In genomic region chr22:41334215-41334614, GRCh38 we compare ENCODE assay signal across 17 cellular contexts. TPM values are rescaled to one million over a fixed set of nuclear protein-coding genes. Genes with fewer than 3 reads are reported as not detected.
DNase-seq lines count a peak whose midpoint lies in the region; ATAC-seq, FAIRE-seq and TF ChIP-seq lines count a peak whose summit lies in the region.
"Had no signal": no experiment of that assay in that cellular context is flagged by ENCODE, and none has a peak within 500 bp of the region (broad histone marks: within the 10 kb centered on the region; RNA-seq: fewer than 3 reads in every experiment).

No MANE protein-coding gene starts in this region.

- POLR2A ChIA-PET in HepG2 (lab: Yijun Ruan, JAX) = no interaction called here

- TF ChIP-seq CTCF in liver (IDR thresholded peaks at IDR 0.05; ENCODE audit: low read depth, low read length, missing input control) (peak; percentile 12), HepG2 (CRISPR knock-in tag; IDR thresholded peaks at IDR 0.05) (no peak)

- FAIRE-seq in HepG2 (lab: Jason Lieb, UNC) (no peak), urothelium cell line (lab: Jason Lieb, UNC) (no peak)

- no TSS peak for BruUV-seq in HepG2 (replicated peaks; lab: Mats Ljungman, UMichigan)

- no peak for ATAC-seq in HepG2
- ATAC-seq: CD8-positive, alpha-beta T cell had no signal

- H3K4me1 ChIP-seq in liver (ENCODE audit: control insufficient read depth in 4 of 4, insufficient read depth in 4 of 4, low read length in 3 of 4) (peaks cover 3 to 22% (median 17%) of the 10 kb centered on the region in 4 donors), HepG2 (ENCODE audit: insufficient read depth, low read length) (no peaks in the 10 kb centered on the region)

- H4K20me1 ChIP-seq in HepG2 (ENCODE audit: insufficient read depth, low read length) = no peaks in the 10 kb centered on the region

- no peak overlapping the region for H3K9ac ChIP-seq in liver (ENCODE audit: low read depth in 1 of 2, low read length in 2 of 2)
- H3K9ac ChIP-seq in HepG2 (ENCODE audit: insufficient read depth, low read depth, low read length) = no peak overlapping the region
- H3K9ac ChIP-seq: BLaER1 treated with 17β-estradiol and CSF1 and Interleukin-3, amounts not matched to agents 10 nM and 100 nM had no signal

- no peaks in the 10 kb centered on the region for H3K79me2 ChIP-seq in HepG2 (ENCODE audit: insufficient read depth, low read length)

- TF ChIP-seq POLR2A in HepG2 (IDR thresholded peaks at IDR 0.05; ENCODE audit: insufficient read depth in 1 of 2, low read depth in 2 of 2, low read length in 2 of 2) = no peak

- no peak for DNase-seq in HepG2 (ENCODE audit: low spot score)
- peak; percentile 79 for DNase-seq in cerebellum (ENCODE audit: low spot score)
- peak; percentile 47 for DNase-seq in myocyte (ENCODE audit: low read depth)
- no peak for DNase-seq in urothelium cell line (ENCODE audit: low spot score)
- DNase-seq in dedifferentiated amniotic fluid mesenchymal stem cell (ENCODE audit: extremely low spot score) = no peak
- no peak for DNase-seq in GDM1 (lab: John Stamatoyannopoulos, UW)
- DNase-seq: Calu3; CD8-positive, alpha-beta T cell; DMS79 treated with DMSO at 0.1 percent for 48 hours; KBM-7; NCI-H1105 treated with DMSO at 0.1 percent for 48 hours; NCI-H1694; NCI-H2081 treated with DMSO at 0.1 percent for 48 hours; NCI-H510A treated with DMSO at 0.1 percent for 48 hours had no signal

- H3K9me3 ChIP-seq in liver (ENCODE audit: control insufficient read depth in 4 of 4, low read length in 3 of 4) = no peaks in the 10 kb centered on the region
- H3K9me3 ChIP-seq in HepG2 (ENCODE audit: low read length) = no peaks in the 10 kb centered on the region
- H3K9me3 ChIP-seq: BLaER1 treated with 17β-estradiol and CSF1 and Interleukin-3, amounts not matched to agents 10 nM and 100 nM had no signal

- peak; percentile 52 to 63 for TF ChIP-seq RAD21 in liver (IDR thresholded peaks at IDR 0.05)
- no peak for TF ChIP-seq RAD21 in HepG2 (CRISPR knock-in tag; IDR thresholded peaks at IDR 0.05)

- no peak overlapping the region for H3K27ac ChIP-seq in liver (ENCODE audit: low read depth in 1 of 2, low read length in 2 of 2)
- H3K27ac ChIP-seq in HepG2 (ENCODE audit: extremely low read length, insufficient read depth, low read length) = no peak overlapping the region
- H3K27ac ChIP-seq: BLaER1 treated with 17β-estradiol and CSF1 and Interleukin-3, amounts not matched to agents 10 nM and 100 nM; SK-N-MC had no signal

- TF ChIP-seq EP300 in HepG2 (IDR thresholded peaks at IDR 0.05; ENCODE audit: low read depth in 2 of 2, low read length in 2 of 2) = no peak
- TF ChIP-seq EP300 in HepG2 (CRISPR knock-in tag; IDR thresholded peaks at IDR 0.05; ENCODE audit: borderline replicate concordance) = no peak

- intact Hi-C loops in HepG2 (cut with micrococcal nuclease; ENCODE audit: unreplicated experiment) = no loop called here

- CTCF ChIA-PET in HepG2 (lab: Yijun Ruan, JAX; ENCODE audit: low intra/inter-chr PET ratio, low total read pairs) = no interaction called here

- no peak overlapping the region for H2AFZ ChIP-seq in HepG2 (ENCODE audit: low read length)

- 35% methylated on average over 3 of the region's 3 CpGs for WGBS in liver
- 100% methylated on average over 2 of the region's 3 CpGs for WGBS in HepG2 (ENCODE audit: low lambda C conversion rate)

- H3K4me3 ChIP-seq in liver (ENCODE audit: low read depth in 1 of 3, low read length in 3 of 3) (no peak overlapping the region), HepG2 (replicated peaks in 1 of 3; ENCODE audit: insufficient read depth in 1 of 3, low read depth in 2 of 3, low read length in 3 of 3) (no peak overlapping the region)
- H3K4me3 ChIP-seq: BLaER1 treated with 17β-estradiol and CSF1 and Interleukin-3, amounts not matched to agents 10 nM and 100 nM; SK-N-MC had no signal

- in situ Hi-C loops in HepG2 (cut with HindIII; ENCODE audit: extremely low pct_ligation_motif_present, low pct_unique_long_range_greater_than_20kb) = no loop called here

- no peak overlapping the region for H3K4me2 ChIP-seq in HepG2 (ENCODE audit: low read depth, low read length)
- H3K4me2 ChIP-seq: BLaER1 treated with 17β-estradiol and CSF1 and Interleukin-3, amounts not matched to agents 10 nM and 100 nM had no signal

- H3K27me3 ChIP-seq in liver (ENCODE audit: control insufficient read depth in 4 of 4, insufficient read depth in 4 of 4, low read length in 3 of 4) (no peaks in the 10 kb centered on the region), HepG2 (ENCODE audit: control insufficient read depth in 1 of 2, insufficient read depth in 2 of 2, low read length in 2 of 2) (no peaks in the 10 kb centered on the region; a peak in 1 of 5 replicates)
- H3K27me3 ChIP-seq: BLaER1 treated with 17β-estradiol and CSF1 and Interleukin-3, amounts not matched to agents 10 nM and 100 nM had no signal

- H3K36me3 ChIP-seq in liver (ENCODE audit: control insufficient read depth in 4 of 4, insufficient read depth in 3 of 4, low read depth in 1 of 4, low read length in 3 of 4) (peaks cover 10 to 48% (median 19%) of the 10 kb centered on the region in 4 donors), HepG2 (replicated peaks in 1 of 2; ENCODE audit: control insufficient read depth in 1 of 2, insufficient read depth in 2 of 2, low read length in 2 of 2) (peaks cover 32 to 55% of the 10 kb centered on the region in 2 experiments)

RNA-seq across cellular contexts. Expression of gene ZC3H7B, which starts 32.9 kb away (rescaled TPM):
- total RNA-seq in liver (10 to 100 TPM; 22.0 to 50.2 TPM), HepG2 (2016; rRNA removed; fragmentation: Illumina TruSeq; extraction: Trizol) (30.6 and 37.2 TPM in 2 replicates), cerebellum (53.9 TPM), myocyte (44.3 and 49.7 TPM in 2 replicates)
- polyA plus RNA-seq in liver (10 to 100 TPM in 1 of 2 donors, 1 to 10 TPM in 1; 6.6 to 30.2 TPM), HepG2 (2011; rRNA removed) (26.4 and 36.2 TPM in 2 replicates)
- 3.6 and 4.3 TPM in 2 replicates for total RNA-seq in HepG2 (2016; cell fraction: cytosol; rRNA removed; fragmentation: Illumina TruSeq; extraction: Trizol; ENCODE audit: low read depth)
- total RNA-seq in HepG2 (2016; cell fraction: insoluble cytoplasmic fraction; rRNA removed; fragmentation: Illumina TruSeq; extraction: Trizol) = 25.9 and 37.4 TPM in 2 replicates
- 19.5 and 20.9 TPM in 2 replicates for total RNA-seq in HepG2 (2016; cell fraction: membrane; rRNA removed; fragmentation: Illumina TruSeq; extraction: Trizol)
- 24.4 and 29.2 TPM in 2 replicates for total RNA-seq in HepG2 (2016; cell fraction: nucleus; rRNA removed; fragmentation: Illumina TruSeq; extraction: Trizol)
- polyA plus RNA-seq in HepG2 (2011; cell fraction: cytosol; rRNA removed) = 17.5 and 23.0 TPM in 2 replicates
- 61.9 and 71.8 TPM in 2 replicates for polyA plus RNA-seq in HepG2 (2011; cell fraction: nucleus; rRNA removed)
- 29.1 and 32.8 TPM in 2 replicates for polyA plus RNA-seq in HepG2 (2012)
- 2.2 and 2.6 TPM in 2 replicates for polyA plus RNA-seq in HepG2 (2016; cell fraction: cytosol; fragmentation: Illumina TruSeq; extraction: Trizol; ENCODE audit: low read depth)
- 29.8 and 37.7 TPM in 2 replicates for polyA plus RNA-seq in HepG2 (2016; cell fraction: insoluble cytoplasmic fraction; fragmentation: Illumina TruSeq; extraction: Trizol; ENCODE audit: low read depth)
- 11.2 and 13.2 TPM in 2 replicates for polyA plus RNA-seq in HepG2 (2016; cell fraction: membrane; fragmentation: Illumina TruSeq; extraction: Trizol; ENCODE audit: low read depth)
- 57.8 and 58.1 TPM in 2 replicates for polyA plus RNA-seq in HepG2 (2016; cell fraction: nucleus; fragmentation: Illumina TruSeq; extraction: Trizol; ENCODE audit: insufficient read depth, low read depth)
- 22.0 and 41.9 TPM in 2 replicates for polyA minus RNA-seq in HepG2 (2011; rRNA and poly(A)+ RNA removed; ENCODE audit: low replicate concordance)
- 19.4 and 19.8 TPM in 2 replicates for polyA minus RNA-seq in HepG2 (2011; cell fraction: cytosol; rRNA and poly(A)+ RNA removed)
- polyA minus RNA-seq in HepG2 (2011; cell fraction: nucleus; rRNA and poly(A)+ RNA removed) = 14.5 and 18.0 TPM in 2 replicates
- polyA plus RNA-seq in myocyte (2012) = 73.2 TPM

RNA-seq across cellular contexts. Expression of gene TEF, which starts 47.5 kb away (rescaled TPM):
- 10 to 100 TPM in 1 of 2 donors, 1 to 10 TPM in 1; 8.8 to 16.2 TPM for total RNA-seq in liver
- polyA plus RNA-seq in liver = 10 to 100 TPM in 1 of 2 donors, 1 to 10 TPM in 1; 5.7 to 11.6 TPM
- total RNA-seq in HepG2 (2016; rRNA removed; fragmentation: Illumina TruSeq; extraction: Trizol) = 7.6 and 8.2 TPM in 2 replicates
- total RNA-seq in HepG2 (2016; cell fraction: cytosol; rRNA removed; fragmentation: Illumina TruSeq; extraction: Trizol; ENCODE audit: low read depth) = 1.2 and 1.4 TPM in 2 replicates
- total RNA-seq in HepG2 (2016; cell fraction: insoluble cytoplasmic fraction; rRNA removed; fragmentation: Illumina TruSeq; extraction: Trizol) = 6.8 and 7.9 TPM in 2 replicates
- 4.4 and 4.7 TPM in 2 replicates for total RNA-seq in HepG2 (2016; cell fraction: membrane; rRNA removed; fragmentation: Illumina TruSeq; extraction: Trizol)
- total RNA-seq in HepG2 (2016; cell fraction: nucleus; rRNA removed; fragmentation: Illumina TruSeq; extraction: Trizol) = 4.9 and 6.0 TPM in 2 replicates
- polyA plus RNA-seq in HepG2 (2011; rRNA removed) = 11.2 and 13.9 TPM in 2 replicates
- 7.0 and 7.4 TPM in 2 replicates for polyA plus RNA-seq in HepG2 (2011; cell fraction: cytosol; rRNA removed)
- 11.3 and 13.2 TPM in 2 replicates for polyA plus RNA-seq in HepG2 (2011; cell fraction: nucleus; rRNA removed)
- polyA plus RNA-seq in HepG2 (2012) = 4.4 and 5.9 TPM in 2 replicates
- 0.47 and 0.59 TPM in 2 replicates for polyA plus RNA-seq in HepG2 (2016; cell fraction: cytosol; fragmentation: Illumina TruSeq; extraction: Trizol; ENCODE audit: low read depth)
- polyA plus RNA-seq in HepG2 (2016; cell fraction: insoluble cytoplasmic fraction; fragmentation: Illumina TruSeq; extraction: Trizol; ENCODE audit: low read depth) = 5.6 and 6.0 TPM in 2 replicates
- 2.1 and 2.3 TPM in 2 replicates for polyA plus RNA-seq in HepG2 (2016; cell fraction: membrane; fragmentation: Illumina TruSeq; extraction: Trizol; ENCODE audit: low read depth)
- 7.1 and 7.2 TPM in 2 replicates for polyA plus RNA-seq in HepG2 (2016; cell fraction: nucleus; fragmentation: Illumina TruSeq; extraction: Trizol; ENCODE audit: insufficient read depth, low read depth)
- 7.9 and 26.0 TPM in 2 replicates for polyA minus RNA-seq in HepG2 (2011; rRNA and poly(A)+ RNA removed; ENCODE audit: low replicate concordance)
- polyA minus RNA-seq in HepG2 (2011; cell fraction: cytosol; rRNA and poly(A)+ RNA removed) = 7.2 and 7.3 TPM in 2 replicates
- 4.7 and 5.0 TPM in 2 replicates for polyA minus RNA-seq in HepG2 (2011; cell fraction: nucleus; rRNA and poly(A)+ RNA removed)
- total RNA-seq in cerebellum = 6.3 TPM
- 10.3 and 10.5 TPM in 2 replicates for total RNA-seq in myocyte
- polyA plus RNA-seq in myocyte (2012) = 10.0 TPM

RNA-seq across cellular contexts. Expression of gene RANGAP1, which starts 48.2 kb away (rescaled TPM):
- 10 to 100 TPM; 29.4 to 40.3 TPM for total RNA-seq in liver
- polyA plus RNA-seq in liver = 10 to 100 TPM; 12.0 to 37.2 TPM
- 71.7 and 83.9 TPM in 2 replicates for total RNA-seq in HepG2 (2016; rRNA removed; fragmentation: Illumina TruSeq; extraction: Trizol)
- 10.6 and 11.9 TPM in 2 replicates for total RNA-seq in HepG2 (2016; cell fraction: cytosol; rRNA removed; fragmentation: Illumina TruSeq; extraction: Trizol; ENCODE audit: low read depth)
- 66.9 and 83.1 TPM in 2 replicates for total RNA-seq in HepG2 (2016; cell fraction: insoluble cytoplasmic fraction; rRNA removed; fragmentation: Illumina TruSeq; extraction: Trizol)
- total RNA-seq in HepG2 (2016; cell fraction: membrane; rRNA removed; fragmentation: Illumina TruSeq; extraction: Trizol) = 28.4 and 30.2 TPM in 2 replicates
- total RNA-seq in HepG2 (2016; cell fraction: nucleus; rRNA removed; fragmentation: Illumina TruSeq; extraction: Trizol) = 45.7 and 49.7 TPM in 2 replicates
- polyA plus RNA-seq in HepG2 (2011; rRNA removed) = 51.8 and 53.8 TPM in 2 replicates
- 40.4 and 58.2 TPM in 2 replicates for polyA plus RNA-seq in HepG2 (2011; cell fraction: cytosol; rRNA removed)
- 108 and 147 TPM in 2 replicates for polyA plus RNA-seq in HepG2 (2011; cell fraction: nucleus; rRNA removed)
- 34.5 and 50.8 TPM in 2 replicates for polyA plus RNA-seq in HepG2 (2012)
- 5.9 TPM in 2 replicates for polyA plus RNA-seq in HepG2 (2016; cell fraction: cytosol; fragmentation: Illumina TruSeq; extraction: Trizol; ENCODE audit: low read depth)
- polyA plus RNA-seq in HepG2 (2016; cell fraction: insoluble cytoplasmic fraction; fragmentation: Illumina TruSeq; extraction: Trizol; ENCODE audit: low read depth) = 56.5 and 66.2 TPM in 2 replicates
- polyA plus RNA-seq in HepG2 (2016; cell fraction: membrane; fragmentation: Illumina TruSeq; extraction: Trizol; ENCODE audit: low read depth) = 13.7 and 14.7 TPM in 2 replicates
- polyA plus RNA-seq in HepG2 (2016; cell fraction: nucleus; fragmentation: Illumina TruSeq; extraction: Trizol; ENCODE audit: insufficient read depth, low read depth) = 86.6 and 97.6 TPM in 2 replicates
- 97.7 and 166 TPM in 2 replicates for polyA minus RNA-seq in HepG2 (2011; rRNA and poly(A)+ RNA removed; ENCODE audit: low replicate concordance)
- polyA minus RNA-seq in HepG2 (2011; cell fraction: cytosol; rRNA and poly(A)+ RNA removed) = 35.8 and 36.2 TPM in 2 replicates
- 23.8 and 25.0 TPM in 2 replicates for polyA minus RNA-seq in HepG2 (2011; cell fraction: nucleus; rRNA and poly(A)+ RNA removed)
- total RNA-seq in cerebellum = 27.9 TPM
- 58.5 and 82.0 TPM in 2 replicates for total RNA-seq in myocyte
- 65.6 TPM for polyA plus RNA-seq in myocyte (2012)

Comparison
In these comparisons a context has a peak if more than half of its experiments do, and no peak if none do; other contexts are left out.
1. DNase-seq: peak in cerebellum (single experiment) and myocyte (single experiment); none in HepG2 (single experiment), urothelium cell line (single experiment), dedifferentiated amniotic fluid mesenchymal stem cell (single experiment) and GDM1 (single experiment).